8 cellular contexts compared by ENCODE assay signal in genomic region chr19:43525836-43526771, GRCh38. TPM values are rescaled to one million over a fixed set of nuclear protein-coding genes. Genes with fewer than 3 reads are reported as not detected.
DNase-seq lines count a peak whose midpoint lies in the region; ATAC-seq and TF ChIP-seq lines count a peak whose summit lies in the region.

No MANE protein-coding gene starts in this region.

- peak overlapping the region; percentile 37 to 47 for H3K18ac ChIP-seq in mesenchymal stem cell (ENCODE audit: low read depth in 1 of 2, low read length in 2 of 2)

- H2BK12ac ChIP-seq in mesenchymal stem cell (ENCODE audit: low read length in 2 of 2): no peak overlapping the region

- no peak for TF ChIP-seq CTCF in Panc1 (IDR thresholded peaks at IDR 0.05)
- no peak for TF ChIP-seq CTCF in colonic mucosa (IDR thresholded peaks at IDR 0.05)
- TF ChIP-seq CTCF in GM10266 (IDR thresholded peaks at IDR 0.05; ENCODE audit: control insufficient read depth, insufficient read depth, low read depth, missing control alignments): no peak

- H3K9ac ChIP-seq in colonic mucosa (ENCODE audit: low read depth in 2 of 2, low read length in 2 of 2) (peak overlapping the region; percentile 97 to 100), mesenchymal stem cell (ENCODE audit: low read length) (peak overlapping the region; percentile 93)

- no peak overlapping the region for H2BK5ac ChIP-seq in mesenchymal stem cell (ENCODE audit: low read depth, low read length, poor library complexity, severe bottlenecking)

- H3K4me2 ChIP-seq in mesenchymal stem cell (ENCODE audit: low read length, poor library complexity, severe bottlenecking): peak overlapping the region; percentile 99

- intact Hi-C loops in Panc1 (cut with micrococcal nuclease; ENCODE audit: unreplicated experiment): no loop called here
- intact Hi-C loops in colonic mucosa (cut with DNase I): no loop called here

- H3K23ac ChIP-seq in mesenchymal stem cell (ENCODE audit: low read length in 2 of 2): peak overlapping the region in 1 of 2 experiments; percentile 75

- peak overlapping the region in 1 of 2 experiments; percentile 51 for H3K4ac ChIP-seq in mesenchymal stem cell (ENCODE audit: low read depth in 1 of 2, low read length in 2 of 2)

- H3K36me3 ChIP-seq in Panc1 (ENCODE audit: control insufficient read depth, insufficient read depth, low read length) (no peaks in the 10 kb centered on the region; the same call in 1 of the 2 replicates), colonic mucosa (no peaks in the 10 kb centered on the region), mesenchymal stem cell (ENCODE audit: control insufficient read depth in 1 of 2, insufficient read depth in 2 of 2, low read depth in 1 of 2, low read length in 2 of 2) (peaks cover 0 to 2% of the 10 kb centered on the region in 2 experiments)

- H2AK5ac ChIP-seq in mesenchymal stem cell (ENCODE audit: low read length, severe bottlenecking): no peak overlapping the region

- BruUV-seq in Panc1 (replicated peaks; lab: Mats Ljungman, UMichigan): no TSS peak

- H2BK120ac ChIP-seq in mesenchymal stem cell (ENCODE audit: low read depth, low read length): no peak overlapping the region

- 3% methylated on average over 26 of the region's 26 CpGs for WGBS in mesenchymal stem cell

- H3K9me3 ChIP-seq in Panc1 (ENCODE audit: control insufficient read depth, insufficient read depth, low read depth, low read length) (no peaks in the 10 kb centered on the region), colonic mucosa (no peaks in the 10 kb centered on the region), mesenchymal stem cell (ENCODE audit: control insufficient read depth, low read length) (no peaks in the 10 kb centered on the region)

- H2AFZ ChIP-seq in mesenchymal stem cell (ENCODE audit: low read depth, low read length): peak overlapping the region; percentile 96

- in situ Hi-C loops in Panc1 (cut with HindIII; ENCODE audit: low pct_unique_long_range_greater_than_20kb, low sequenced_read_pairs): no loop called here

- CTCF ChIA-PET in Panc1 (lab: Charles Lee): no interaction called here

- H3K4me3 ChIP-seq in Panc1 (ENCODE audit: low read depth in 2 of 2, low read length in 2 of 2) (peak overlapping the region; percentile 82 to 84), colonic mucosa (peak overlapping the region; percentile 68), mesenchymal stem cell (ENCODE audit: insufficient read depth in 1 of 2, low read depth in 1 of 2, low read length in 2 of 2) (peak overlapping the region; percentile 97 to 99)

- H3K27ac ChIP-seq in Panc1 (ENCODE audit: low read length) (peak overlapping the region; percentile 73), colonic mucosa (peak overlapping the region; percentile 87), mesenchymal stem cell (ENCODE audit: low read length, poor library complexity, severe bottlenecking) (no peak overlapping the region), temporal lobe (ENCODE audit: low read depth, low read length) (peak overlapping the region; percentile 19)

- ATAC-seq in Panc1: peak; percentile 50
- ATAC-seq in HG03135 (IDR thresholded peaks at IDR 0.05; ENCODE audit: unreplicated experiment): no peak

- DNase-seq in GM03348 (ENCODE audit: low spot score) (peak; percentile 43), Panc1 (ENCODE audit: low read depth, low spot score) (no peak), colonic mucosa (peak; percentile 87), mesenchymal stem cell (peak; percentile 44), GM10266 (ENCODE audit: extremely low spot score) (no peak), NCI-H2227 treated with DMSO at 0.1 percent for 48 hours (lab: John Stamatoyannopoulos, UW) (no peak)

- H3K27me3 ChIP-seq in Panc1 (ENCODE audit: control insufficient read depth, insufficient read depth, low read length): no peaks in the 10 kb centered on the region
- no peaks in the 10 kb centered on the region for H3K27me3 ChIP-seq in colonic mucosa
- no peaks in the 10 kb centered on the region for H3K27me3 ChIP-seq in mesenchymal stem cell (ENCODE audit: control insufficient read depth in 1 of 2, insufficient read depth in 1 of 2, low read length in 2 of 2)

- peak overlapping the region; percentile 39 for H4K91ac ChIP-seq in mesenchymal stem cell (ENCODE audit: low read length)

- H3K14ac ChIP-seq in mesenchymal stem cell (ENCODE audit: low read length in 2 of 2): no peak overlapping the region

- POLR2A ChIA-PET in Panc1 (lab: Charles Lee): no interaction called here

- H3K4me1 ChIP-seq in Panc1 (ENCODE audit: control insufficient read depth, insufficient read depth, low read length) (peaks cover 4% of the 10 kb centered on the region; the same call in 1 of the 2 replicates), colonic mucosa (no peaks in the 10 kb centered on the region), mesenchymal stem cell (ENCODE audit: control insufficient read depth, insufficient read depth, low read depth, low read length) (peaks cover 21% of the 10 kb centered on the region)

- no peak overlapping the region for H4K8ac ChIP-seq in mesenchymal stem cell (ENCODE audit: low read length)

- H3K79me1 ChIP-seq in mesenchymal stem cell (replicated peaks; ENCODE audit: low read length, poor library complexity, severe bottlenecking): peaks cover 21% of the 10 kb centered on the region

- no peak overlapping the region for H2BK15ac ChIP-seq in mesenchymal stem cell (ENCODE audit: low read depth, poor library complexity, severe bottlenecking)

RNA-seq across cellular contexts. Expression of gene ETHE1, which starts 0.9 kb away (rescaled TPM):
- 15.6 TPM for total RNA-seq in Panc1 (2021; ENCODE audit: unreplicated experiment)
- 20.9 TPM for polyA plus RNA-seq in Panc1 (2012; ENCODE audit: insufficient read length)
- total RNA-seq in colonic mucosa: 100 to 1,000 TPM; 482 to 569 TPM
- 44.4 TPM for polyA plus RNA-seq in mesenchymal stem cell (2013, experiment 1 of 2)
- 43.3 TPM for polyA plus RNA-seq in mesenchymal stem cell (2013, experiment 2 of 2)
- total RNA-seq in temporal lobe: 17.0 TPM

RNA-seq across cellular contexts. Expression of gene ZNF575, which starts 6.9 kb away (rescaled TPM):
- total RNA-seq in Panc1 (2021; ENCODE audit: unreplicated experiment) (1.9 TPM), colonic mucosa (10 to 100 TPM in 1 of 2 donors, 1 to 10 TPM in 1; 6.4 to 11.3 TPM), temporal lobe (0.49 TPM)
- polyA plus RNA-seq in Panc1 (2012; ENCODE audit: insufficient read length): 2.2 TPM
- 2.8 TPM for polyA plus RNA-seq in mesenchymal stem cell (2013, experiment 1 of 2)
- 3.0 TPM for polyA plus RNA-seq in mesenchymal stem cell (2013, experiment 2 of 2)

RNA-seq across cellular contexts. Expression of gene PHLDB3, which starts 21.6 kb away (rescaled TPM):
- total RNA-seq in Panc1 (2021; ENCODE audit: unreplicated experiment) (6.7 TPM), colonic mucosa (10 to 100 TPM in 1 of 2 donors, 1 to 10 TPM in 1; 6.8 to 24.0 TPM), temporal lobe (1.5 TPM)
- 5.2 TPM for polyA plus RNA-seq in Panc1 (2012; ENCODE audit: insufficient read length)
- polyA plus RNA-seq in mesenchymal stem cell (2013, experiment 1 of 2): 6.6 TPM
- polyA plus RNA-seq in mesenchymal stem cell (2013, experiment 2 of 2): 6.1 TPM

RNA-seq across cellular contexts. Expression of gene XRCC1, which starts 49.2 kb away (rescaled TPM):
- total RNA-seq in Panc1 (2021; ENCODE audit: unreplicated experiment) (20.1 TPM), colonic mucosa (10 to 100 TPM; 22.3 to 40.7 TPM), temporal lobe (12.0 TPM)
- 27.4 TPM for polyA plus RNA-seq in Panc1 (2012; ENCODE audit: insufficient read length)
- 21.2 TPM for polyA plus RNA-seq in mesenchymal stem cell (2013, experiment 1 of 2)
- 21.8 TPM for polyA plus RNA-seq in mesenchymal stem cell (2013, experiment 2 of 2)

RNA-seq across cellular contexts. Expression of gene PINLYP, which starts 49.5 kb away (rescaled TPM):
- total RNA-seq in Panc1 (2021; ENCODE audit: unreplicated experiment): 0.21 TPM
- 0.64 TPM for polyA plus RNA-seq in Panc1 (2012; ENCODE audit: insufficient read length)
- total RNA-seq in colonic mucosa: 1 to 10 TPM in 1 of 2 donors, under 1 TPM in 1; 0.52 to 2.4 TPM
- 0.17 TPM for polyA plus RNA-seq in mesenchymal stem cell (2013, experiment 1 of 2)
- 0.21 TPM for polyA plus RNA-seq in mesenchymal stem cell (2013, experiment 2 of 2)
- 7.4 TPM for total RNA-seq in temporal lobe

Comparison
In these comparisons a context has a peak if more than half of its experiments do, and no peak if none do; other contexts are left out.
1. DNase-seq: peak in GM03348 (single experiment), colonic mucosa (single experiment) and mesenchymal stem cell (single experiment); none in Panc1 (single experiment), GM10266 (single experiment) and NCI-H2227 treated with DMSO at 0.1 percent for 48 hours (single experiment).
2. RNA of gene ETHE1, which starts 0.9 kb away (total RNA-seq): 482 to 569 TPM in colonic mucosa; 17.0 TPM in temporal lobe (single experiment) and 15.6 TPM in Panc1 (single experiment); every median in the first group is over 10 times any median in the second.
3. Peak in every context shown above with its lines, with median percentiles within 50 percentile points of each other: H3K4me3 ChIP-seq.